In the genomic region with DNA sequence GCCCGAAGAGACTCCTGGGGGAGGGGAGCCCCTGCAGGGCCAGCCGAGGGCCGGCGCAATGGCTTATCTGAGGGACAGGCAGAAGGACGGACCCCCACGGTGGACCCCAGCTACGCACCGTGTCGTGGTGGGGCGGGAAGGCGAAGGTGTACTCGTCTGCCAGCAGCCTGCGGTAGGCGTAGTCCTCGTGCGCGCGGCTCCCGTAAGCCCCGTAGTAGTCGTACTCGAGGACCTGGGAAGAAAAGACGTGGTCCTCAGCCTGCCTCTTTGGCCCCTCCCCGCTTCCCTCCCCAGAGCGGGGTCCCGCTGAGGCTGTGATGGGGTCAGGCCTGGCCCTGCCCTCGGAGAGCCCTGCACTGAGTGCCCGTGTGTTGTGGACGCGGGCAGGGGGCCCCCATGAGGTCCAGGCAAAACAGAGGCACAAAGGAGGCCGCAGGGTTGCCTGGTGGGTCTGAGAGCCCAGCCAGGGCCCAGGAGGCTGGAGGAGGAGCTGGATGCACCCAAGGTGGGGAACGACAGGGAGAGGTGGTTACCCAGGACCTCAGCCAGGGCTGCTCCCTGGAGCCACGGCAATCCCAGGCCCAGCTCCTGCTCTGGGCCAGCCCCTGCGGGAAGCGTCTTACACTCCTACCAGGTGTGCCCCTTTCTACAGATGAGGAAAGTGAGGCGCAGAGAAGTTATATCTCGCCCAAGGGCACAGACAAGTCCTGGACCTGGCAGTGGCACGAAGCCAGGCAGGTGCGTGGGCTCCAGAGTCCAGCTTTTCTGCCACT, we compare ENCODE assay signal across 9 cellular contexts. TPM values are rescaled to one million over a fixed set of nuclear protein-coding genes. Genes with fewer than 3 reads are reported as not detected.
DNase-seq lines count a peak whose midpoint lies in the region; ATAC-seq and TF ChIP-seq lines count a peak whose summit lies in the region.
"Had no signal": no experiment of that assay in that cellular context is flagged by ENCODE, and none has a peak within 500 bp of the region (broad histone marks: within the 10 kb centered on the region; RNA-seq: fewer than 3 reads in every experiment).

No MANE protein-coding gene starts in this region.

- no peaks in the 10 kb centered on the region for H3K79me2 ChIP-seq in mammary epithelial cell (ENCODE audit: insufficient read depth, low read length)

- H3K9ac ChIP-seq in mammary epithelial cell (ENCODE audit: insufficient read depth, low read length): no peak overlapping the region

- H3K36me3 ChIP-seq in breast epithelium (no peaks in the 10 kb centered on the region), mammary epithelial cell (ENCODE audit: insufficient read depth, low read length) (no peaks in the 10 kb centered on the region), brain microvascular endothelial cell (replicated peaks) (no peaks in the 10 kb centered on the region), upper lobe of right lung (no peaks in the 10 kb centered on the region)

- in situ Hi-C loops in mammary epithelial cell (cut with MboI; ENCODE audit: low sequenced_read_pairs in 2 of 2) (no loop called here), brain microvascular endothelial cell (cut with HindIII; ENCODE audit: low pct_ligation_motif_present, low sequenced_read_pairs) (no loop called here)

- no peak overlapping the region for H2AFZ ChIP-seq in mammary epithelial cell (ENCODE audit: low read depth, low read length)

- no peak overlapping the region for H3K4me3 Mint-ChIP-seq in mesothelial cell of epicardium

- no peak for ATAC-seq in upper lobe of right lung
- ATAC-seq: foreskin keratinocyte had no signal

- dilution Hi-C loops in mammary epithelial cell (cut with HindIII; ENCODE audit: low sequenced_read_pairs): no loop called here

- H3K4me3 ChIP-seq in breast epithelium: peak overlapping the region in 2 of 3 donors; percentile 28 to 55
- no peak overlapping the region for H3K4me3 ChIP-seq in mammary epithelial cell (replicated peaks in 1 of 3; ENCODE audit: insufficient read depth in 1 of 3, low read depth in 2 of 3, low read length in 3 of 3)
- H3K4me3 ChIP-seq in brain microvascular endothelial cell (ENCODE audit: low read depth, low read length): peak overlapping the region; percentile 39
- H3K4me3 ChIP-seq in upper lobe of right lung: peak overlapping the region; percentile 28

- no TSS peak for BruUV-seq in mammary epithelial cell (replicated peaks; lab: Mats Ljungman, UMichigan)

- H4K20me1 ChIP-seq in mammary epithelial cell (ENCODE audit: insufficient read depth, low read length): no peaks in the 10 kb centered on the region

- no peaks in the 10 kb centered on the region for H3K27me3 Mint-ChIP-seq in mesothelial cell of epicardium (ENCODE audit: low read depth)

- TF ChIP-seq POLR2A in breast epithelium (IDR thresholded peaks at IDR 0.05): no peak

- intact Hi-C loops in breast epithelium (cut with DNase I; ENCODE audit: low total_unique reads) (no loop called here), mammary epithelial cell (cut with micrococcal nuclease) (no loop called here), upper lobe of right lung (cut with DNase I) (no loop called here)

- no peak for DNase-seq in breast epithelium (ENCODE audit: low spot score in 2 of 2)
- DNase-seq in mammary epithelial cell: no peak
- no peak for DNase-seq in brain microvascular endothelial cell
- peak in 1 of 2 experiments; percentile 11 for DNase-seq in mesothelial cell of epicardium (ENCODE audit: low spot score in 2 of 2, unreplicated experiment in 2 of 2)
- peak; percentile 65 for DNase-seq in upper lobe of right lung
- no peak for DNase-seq in mesenteric fat pad (ENCODE audit: low spot score)
- DNase-seq in NCI-H1092 treated with DMSO at 0.1 percent for 48 hours (lab: John Stamatoyannopoulos, UW): no peak
- DNase-seq in NCI-H774 (lab: John Stamatoyannopoulos, UW): no peak
- DNase-seq: foreskin keratinocyte had no signal

- WGBS in mammary epithelial cell (ENCODE audit: low coverage, missing lambda C conversion rate): 92% methylated on average over 31 of the region's 39 CpGs

- H3K4me1 ChIP-seq in breast epithelium: peaks cover 0 to 8% of the 10 kb centered on the region in 2 donors
- peaks cover 4% of the 10 kb centered on the region for H3K4me1 ChIP-seq in mammary epithelial cell (ENCODE audit: insufficient read depth, low read length)
- peaks cover 25% of the 10 kb centered on the region for H3K4me1 ChIP-seq in upper lobe of right lung
- H3K4me1 ChIP-seq: foreskin keratinocyte had no signal

- H3K9me3 Mint-ChIP-seq in mesothelial cell of epicardium: no peaks in the 10 kb centered on the region

- H3K27ac ChIP-seq in breast epithelium (peak overlapping the region in 1 of 2 donors; percentile 48), mammary epithelial cell (ENCODE audit: insufficient read depth, low read depth, low read length) (no peak overlapping the region), brain microvascular endothelial cell (peak overlapping the region; percentile 3), upper lobe of right lung (peak overlapping the region; percentile 68)
- H3K27ac ChIP-seq: foreskin keratinocyte had no signal

- H3K4me1 Mint-ChIP-seq in mesothelial cell of epicardium: peaks cover 23% of the 10 kb centered on the region

- H3K9me3 ChIP-seq in breast epithelium: no peaks in the 10 kb centered on the region
- H3K9me3 ChIP-seq in mammary epithelial cell (replicated peaks; ENCODE audit: insufficient read depth, low read length): no peaks in the 10 kb centered on the region
- H3K9me3 ChIP-seq in upper lobe of right lung: no peaks in the 10 kb centered on the region

- H3K27ac Mint-ChIP-seq in mesothelial cell of epicardium: peak overlapping the region; percentile 59

- peaks cover 1% of the 10 kb centered on the region for H3K36me3 Mint-ChIP-seq in mesothelial cell of epicardium

- TF ChIP-seq CTCF in breast epithelium (IDR thresholded peaks at IDR 0.05): no peak
- TF ChIP-seq CTCF in mammary epithelial cell (conservative IDR thresholded peaks at IDR 0.05 in 1 of 2, IDR thresholded peaks at IDR 0.05 in 1 of 2; ENCODE audit: extremely low read depth in 1 of 2, insufficient read depth in 1 of 2, low read depth in 1 of 2, low read length in 2 of 2): no peak
- TF ChIP-seq CTCF in brain microvascular endothelial cell (IDR thresholded peaks at IDR 0.05; ENCODE audit: low read depth, low read length, missing control alignments): no peak
- TF ChIP-seq CTCF in mesothelial cell of epicardium (IDR thresholded peaks at IDR 0.05; ENCODE audit: unreplicated experiment): no peak
- TF ChIP-seq CTCF in upper lobe of right lung (IDR thresholded peaks at IDR 0.05): no peak

- CTCF ChIA-PET in mammary epithelial cell (lab: Charles Lee; ENCODE audit: low non-redundant PET): no interaction called here

- H3K27me3 ChIP-seq in breast epithelium (peaks cover 0 to 21% of the 10 kb centered on the region in 2 donors), mammary epithelial cell (ENCODE audit: insufficient read depth, low read length) (peaks cover 14% of the 10 kb centered on the region), brain microvascular endothelial cell (replicated peaks) (no peaks in the 10 kb centered on the region), upper lobe of right lung (no peaks in the 10 kb centered on the region)

- no peak overlapping the region for H3K4me2 ChIP-seq in mammary epithelial cell (ENCODE audit: insufficient read depth, low read depth, low read length)

RNA-seq across cellular contexts. Expression of gene SARDH, which starts 35.2 kb away (rescaled TPM):
- total RNA-seq in breast epithelium (1 to 10 TPM in 2 of 3 donors, under 1 TPM in 1; 0.16 to 2.0 (median 1.0) TPM), mammary epithelial cell (1 to 10 TPM in 1 of 2 donors, not detected in 1; 7.2 TPM), mesothelial cell of epicardium (11.8 to 13.9 TPM (median 12.9 TPM) in 3 replicates), upper lobe of right lung (6.8 TPM), mesenteric fat pad (0.87 TPM)
- 0.28 TPM for polyA plus RNA-seq in mammary epithelial cell
- polyA minus RNA-seq in mammary epithelial cell: not detected
- total RNA-seq: foreskin keratinocyte had no signal

Comparison
In these comparisons a context has a peak if more than half of its experiments do, and no peak if none do; other contexts are left out.
1. H3K4me3 ChIP-seq: peak in breast epithelium (2 of 3), brain microvascular endothelial cell (single experiment) and upper lobe of right lung (single experiment); none in mammary epithelial cell (0 of 3).